Comparison of ENCODE assay signal across 17 cellular contexts in genomic region chr11:69699213-69699612, GRCh38. TPM values are rescaled to one million over a fixed set of nuclear protein-coding genes. Genes with fewer than 3 reads are reported as not detected.
A peak's percentile ranks its signal among the peaks of the same experiment; 100 is the strongest.
DNase-seq lines count a peak whose midpoint lies in the region; TF ChIP-seq lines count a peak whose summit lies in the region.
"Had no signal": no experiment of that assay in that cellular context is flagged by ENCODE, and none has a peak within 500 bp of the region (broad histone marks: within the 10 kb centered on the region; RNA-seq: fewer than 3 reads in every experiment).

No MANE protein-coding gene starts in this region.

- POLR2A ChIA-PET in A673 (lab: Charles Lee; ENCODE audit: low non-redundant PET) = no interaction called here

- H3K56ac ChIP-seq in mesendoderm (ENCODE audit: low read length) = peak overlapping the region; percentile 27

- H2BK15ac ChIP-seq in mesendoderm (replicated peaks; ENCODE audit: low read depth) = no peak overlapping the region

- H3K4me2 ChIP-seq in BLaER1 (peak overlapping the region; percentile 91), mesendoderm (ENCODE audit: low read length) (no peak overlapping the region)

- CTCF ChIA-PET in A673 (lab: Charles Lee) = no interaction called here

- H3K36me3 ChIP-seq in BLaER1 (no peaks in the 10 kb centered on the region), mesendoderm (ENCODE audit: control insufficient read depth, insufficient read depth, low read length) (no peaks in the 10 kb centered on the region), A673 (ENCODE audit: insufficient read depth, low read length, poor library complexity, severe bottlenecking) (no peaks in the 10 kb centered on the region)
- H3K36me3 ChIP-seq: gastrocnemius medialis had no signal

- H3K9me3 ChIP-seq in BLaER1 (no peaks in the 10 kb centered on the region), A673 (ENCODE audit: low read depth, low read length, poor library complexity, severe bottlenecking) (no peaks in the 10 kb centered on the region)
- H3K9me3 ChIP-seq: gastrocnemius medialis had no signal

- H3K9ac ChIP-seq in BLaER1 = 0 out of 2 replicates have a peak overlapping the region, but pooled peaks have one; percentile 5
- H3K9ac ChIP-seq in mesendoderm (ENCODE audit: low read length) = no peak overlapping the region

- H3K4me3 ChIP-seq in BLaER1 (0 out of 2 replicates have a peak overlapping the region, but pooled peaks have one; percentile 28), mesendoderm (ENCODE audit: low read length) (no peak overlapping the region), A673 (ENCODE audit: low read depth, low read length, poor library complexity, severe bottlenecking) (no peak overlapping the region)
- H3K4me3 ChIP-seq: gastrocnemius medialis had no signal

- H3K4me1 ChIP-seq in BLaER1 (peaks cover 61% of the 10 kb centered on the region), mesendoderm (ENCODE audit: control insufficient read depth, low read depth, low read length) (no peaks in the 10 kb centered on the region), A673 (ENCODE audit: insufficient read depth, low read length, poor library complexity, severe bottlenecking) (peaks cover 10% of the 10 kb centered on the region)
- H3K4me1 ChIP-seq: gastrocnemius medialis had no signal

- no CpG with 5 or more reads among the region's 13 CpGs for WGBS in mesendoderm (ENCODE audit: extremely low coverage, insufficient coverage, low lambda C conversion rate)

- no peaks in the 10 kb centered on the region for H3K79me2 ChIP-seq in mesendoderm (ENCODE audit: control insufficient read depth, insufficient read depth, low read length)

- no peak overlapping the region for H2BK5ac ChIP-seq in mesendoderm (ENCODE audit: low read length)

- peaks cover 60% of the 10 kb centered on the region for H4K20me1 ChIP-seq in BLaER1

- H2AK5ac ChIP-seq in mesendoderm (ENCODE audit: low read length) = no peak overlapping the region

- intact Hi-C loops in A673 (cut with micrococcal nuclease; ENCODE audit: unreplicated experiment) = no loop called here

- no peak for TF ChIP-seq EP300 in Ishikawa (IDR thresholded peaks at IDR 0.05; ENCODE audit: borderline replicate concordance)

- H4K8ac ChIP-seq in mesendoderm (ENCODE audit: low read depth, low read length) = no peak overlapping the region

- H3K18ac ChIP-seq in mesendoderm (ENCODE audit: low read length) = no peak overlapping the region

- no peak overlapping the region; the same call in 1 of the 2 replicates for H3K27ac ChIP-seq in BLaER1
- H3K27ac ChIP-seq in mesendoderm (ENCODE audit: low read depth, low read length) = no peak overlapping the region
- no peak overlapping the region for H3K27ac ChIP-seq in A673 (ENCODE audit: low read depth, low read length, poor library complexity, severe bottlenecking)
- H3K27ac ChIP-seq: gastrocnemius medialis had no signal

- no peak for TF ChIP-seq CTCF in A673 (conservative IDR thresholded peaks at IDR 0.05; ENCODE audit: low read depth, low read length)

- H3K23ac ChIP-seq in mesendoderm (ENCODE audit: low read length) = no peak overlapping the region

- peak; percentile 13 for DNase-seq in RPMI7951 (ENCODE audit: low read depth)
- DNase-seq in mesendoderm = no peak
- no peak for DNase-seq in EL
- no peak for DNase-seq in A673 (ENCODE audit: low spot score)
- DNase-seq in COLO829 (ENCODE audit: low spot score) = no peak
- DNase-seq in inferior parietal cortex (ENCODE audit: extremely low spot score) = no peak
- DNase-seq: activated CD4-positive, CD25-positive, alpha-beta regulatory T cell treated with anti-CD3 and anti-CD28 coated beads, Interleukin-2, amount 50 U/mL, for 72 hours; activated naive CD8-positive, alpha-beta T cell treated with anti-CD3 and anti-CD28 coated beads for 36 hours; central memory CD4-positive, alpha-beta T cell; gastrocnemius medialis; GF-D8; SW 1271; trophoblast cell had no signal

- H4K5ac ChIP-seq in mesendoderm (ENCODE audit: low read length) = no peak overlapping the region

- TF ChIP-seq RAD21 in Ishikawa (IDR thresholded peaks at IDR 0.05; ENCODE audit: low read depth) = no peak

- no peak overlapping the region for H3K4ac ChIP-seq in mesendoderm (ENCODE audit: low read depth, low read length)

- peaks cover 77% of the 10 kb centered on the region for H3K27me3 ChIP-seq in BLaER1
- H3K27me3 ChIP-seq in mesendoderm (ENCODE audit: insufficient read depth, low read length, poor library complexity) = no peaks in the 10 kb centered on the region
- peaks cover 32% of the 10 kb centered on the region for H3K27me3 ChIP-seq in A673 (replicated peaks; ENCODE audit: insufficient read depth, low read depth, low read length, poor library complexity)

- BruUV-seq in A673 (replicated peaks; lab: Mats Ljungman, UMichigan) = no TSS peak

- no peaks in the 10 kb centered on the region for H3K79me1 ChIP-seq in mesendoderm (ENCODE audit: low read length)

- H2BK120ac ChIP-seq in mesendoderm (ENCODE audit: low read depth, low read length) = no peak overlapping the region

TF ChIP-seq in Ishikawa, 13 proteins besides CTCF, POLR2A, EP300 and RAD21:
- TF ChIP-seq TCF12 (IDR thresholded peaks at IDR 0.05; ENCODE audit: low read depth) = peak; percentile 31; the same call in 1 of the 2 replicates
- peak; percentile 28; the same call in 1 of the 2 replicates for TF ChIP-seq MAX (IDR thresholded peaks at IDR 0.05)
- no peak for TF ChIP-seq FOXM1 (IDR thresholded peaks at IDR 0.05; ENCODE audit: borderline replicate concordance, low read depth)

RNA-seq across cellular contexts. Expression of gene FGF19, which starts 4.6 kb away (rescaled TPM):
- total RNA-seq in RPMI7951 (2014; rRNA removed; shearing (Covaris generic)) = not detected in 2 replicates
- 17.5 TPM for polyA plus RNA-seq in mesendoderm (2013, experiment 1 of 2)
- polyA plus RNA-seq in mesendoderm (2013, experiment 2 of 2) = 17.8 TPM
- 0.69 TPM in 1 of 2 replicates, not detected in the other for total RNA-seq in A673 (2021)
- total RNA-seq: activated naive CD8-positive, alpha-beta T cell treated with anti-CD3 and anti-CD28 coated beads for 36 hours; gastrocnemius medialis; progenitor cell of endocrine pancreas had no signal
- polyA plus RNA-seq: CD14-positive monocyte had no signal

RNA-seq across cellular contexts. Expression of gene LTO1, which starts 24.1 kb away (rescaled TPM):
- total RNA-seq in RPMI7951 (2014; rRNA removed; shearing (Covaris generic)) = 17.4 and 21.4 TPM in 2 replicates
- polyA plus RNA-seq in mesendoderm (2013, experiment 1 of 2) = 9.5 TPM
- polyA plus RNA-seq in mesendoderm (2013, experiment 2 of 2) = 9.3 TPM
- 52.8 and 56.0 TPM in 2 replicates for total RNA-seq in A673 (2021)

RNA-seq across cellular contexts. Expression of gene CCND1, which starts 58.3 kb away (rescaled TPM):
- total RNA-seq in RPMI7951 (2014; rRNA removed; shearing (Covaris generic)) = 173 and 194 TPM in 2 replicates
- polyA plus RNA-seq in mesendoderm (2013, experiment 1 of 2) = 110 TPM
- polyA plus RNA-seq in mesendoderm (2013, experiment 2 of 2) = 112 TPM
- total RNA-seq in A673 (2021) = 2,517 and 2,519 TPM in 2 replicates
- polyA plus RNA-seq: CD14-positive monocyte had no signal

Comparison
In these comparisons a context has a peak if more than half of its experiments do, and no peak if none do; other contexts are left out.
1. RNA of gene CCND1, which starts 58.3 kb away (total RNA-seq): 2,517 to 2,519 TPM in A673; 173 to 194 TPM in RPMI7951; every median in the first group is over 10 times any median in the second.